In the genomic region with DNA sequence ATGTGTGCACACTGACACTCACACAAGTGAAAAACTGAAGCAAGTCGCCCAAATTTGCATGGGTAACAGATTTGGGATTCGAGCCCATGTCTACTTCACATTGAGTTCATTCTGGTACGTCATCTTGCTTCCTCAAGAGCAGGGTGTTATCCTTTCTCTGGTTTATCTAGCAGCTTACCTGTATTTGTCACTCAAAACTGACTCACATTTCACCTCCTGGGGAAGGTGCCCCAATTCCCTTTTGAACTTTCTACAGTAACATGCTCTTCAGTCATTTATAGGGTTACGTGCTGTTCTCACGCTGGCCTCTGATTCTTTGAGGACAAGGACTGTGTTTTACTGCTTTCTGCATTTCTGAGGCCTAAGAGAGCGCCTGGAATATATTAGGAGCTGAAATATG, we compare ENCODE assay signal across 15 cellular contexts.
"Had no signal": no experiment of that assay in that cellular context is flagged by ENCODE, and none has a peak within 500 bp of the region (broad histone marks: within the 10 kb centered on the region; RNA-seq: fewer than 3 reads in every experiment).

No MANE protein-coding gene starts in this region.

- H3K9me3 Mint-ChIP-seq: activated CD4-positive, alpha-beta memory T cell treated with anti-CD3 and anti-CD28 coated beads for 36 hours; activated naive CD8-positive, alpha-beta T cell treated with anti-CD3 and anti-CD28 coated beads for 36 hours; type B pancreatic cell had no signal

- H3K27ac ChIP-seq: cardiac muscle cell, epithelial cell of prostate, ovary, psoas muscle, skin epidermis, suprapubic skin had no signal

- H3K27ac Mint-ChIP-seq: activated CD4-positive, alpha-beta memory T cell treated with anti-CD3 and anti-CD28 coated beads for 36 hours; activated naive CD8-positive, alpha-beta T cell treated with anti-CD3 and anti-CD28 coated beads for 36 hours; type B pancreatic cell had no signal

- H3K27me3 ChIP-seq: cardiac muscle cell, ovary, suprapubic skin had no signal

- H3K4me3 Mint-ChIP-seq: activated CD4-positive, alpha-beta memory T cell treated with anti-CD3 and anti-CD28 coated beads for 36 hours; activated naive CD8-positive, alpha-beta T cell treated with anti-CD3 and anti-CD28 coated beads for 36 hours; type B pancreatic cell had no signal

- DNase-seq: activated CD4-positive, alpha-beta memory T cell treated with anti-CD3 and anti-CD28 coated beads for 36 hours; activated naive CD4-positive, alpha-beta T cell; activated naive CD8-positive, alpha-beta T cell treated with anti-CD3 and anti-CD28 coated beads for 36 hours; activated T-cell treated with anti-CD3 and anti-CD28 coated beads for 4 hours; ovary; psoas muscle; right cardiac atrium; stimulated activated naive CD8-positive, alpha-beta T cell treated with anti-CD3 and anti-CD28 coated beads, Interleukin-15, Interleukin-2, amounts not matched to agents 100 U/mL and 50 U/mL, for 24 hours; SW 1271 had no signal

- H3K36me3 Mint-ChIP-seq: activated CD4-positive, alpha-beta memory T cell treated with anti-CD3 and anti-CD28 coated beads for 36 hours; activated naive CD8-positive, alpha-beta T cell treated with anti-CD3 and anti-CD28 coated beads for 36 hours; type B pancreatic cell had no signal

- H3K27me3 Mint-ChIP-seq: type B pancreatic cell had no signal

- H3K4me3 ChIP-seq: cardiac muscle cell, lung, ovary, psoas muscle, skin epidermis, suprapubic skin had no signal

- ATAC-seq: psoas muscle; right cardiac atrium; stimulated activated naive CD8-positive, alpha-beta T cell treated with anti-CD3 and anti-CD28 coated beads, Interleukin-15, Interleukin-2, amounts not matched to agents 100 U/mL and 50 U/mL, for 24 hours had no signal
